In the genomic region with DNA sequence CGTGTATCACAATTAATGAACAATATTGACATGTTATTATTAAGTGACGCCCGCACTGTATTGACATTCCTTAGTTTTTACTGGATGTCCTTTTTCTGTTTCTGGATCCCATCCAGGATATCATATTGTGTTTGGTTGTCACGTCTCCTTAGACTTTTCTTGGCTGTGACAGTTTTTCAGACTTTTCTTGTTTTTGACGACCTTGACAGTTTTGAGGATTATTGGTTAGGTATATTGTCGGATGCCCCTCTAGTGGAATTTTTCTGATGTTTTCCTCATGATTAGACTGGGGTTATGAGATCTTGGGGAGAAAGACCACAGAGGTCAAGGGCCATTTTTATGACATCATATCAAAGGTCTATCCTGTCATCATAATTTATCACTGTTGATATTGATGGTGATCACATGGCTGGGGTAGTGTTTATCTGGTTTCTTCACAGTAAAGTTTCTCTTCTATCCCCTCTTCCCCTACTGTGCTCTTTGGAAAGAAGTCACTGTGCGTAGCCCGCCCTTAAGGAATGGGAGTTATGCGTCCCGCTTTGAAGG, we compare ENCODE assay signal across 2 cellular contexts.
TF ChIP-seq lines count a peak whose summit lies in the region.

No MANE protein-coding gene starts in this region.

TF ChIP-seq in A549, 52 proteins besides CTCF, POLR2A, EP300 and RAD21:
- peak; percentile 88 for TF ChIP-seq MAFK (IDR thresholded peaks at IDR 0.05; ENCODE audit: partially characterized antibody)
- TF ChIP-seq RARB (CRISPR knock-in tag; IDR thresholded peaks at IDR 0.05), result no peak

TF ChIP-seq in IMR-90, 13 proteins besides CTCF, POLR2A, EP300 and RAD21:
- TF ChIP-seq MAFK (IDR thresholded peaks at IDR 0.05; ENCODE audit: low read depth, low read length) (peak; percentile 74), NFE2L2 (IDR thresholded peaks at IDR 0.05; ENCODE audit: low read depth, low read length) (no peak), CHD1 (IDR thresholded peaks at IDR 0.05; ENCODE audit: low read depth, low read length) (no peak), RFX5 (IDR thresholded peaks at IDR 0.05; ENCODE audit: low read depth, low read length) (no peak), MAZ (IDR thresholded peaks at IDR 0.05; ENCODE audit: borderline replicate concordance, low read depth, low read length) (no peak), CEBPB (IDR thresholded peaks at IDR 0.05; ENCODE audit: low read depth, low read length) (no peak)
